7 cellular contexts compared by ENCODE assay signal in genomic region chr2:116132833-116133232, GRCh38.
"Had no signal": no experiment of that assay in that cellular context is flagged by ENCODE, and none has a peak within 500 bp of the region (broad histone marks: within the 10 kb centered on the region; RNA-seq: fewer than 3 reads in every experiment).

No MANE protein-coding gene starts in this region.

- ATAC-seq: GM23338, HepG2 had no signal

- H3K27ac ChIP-seq: HL-60 had no signal

- DNase-seq: H9, HCEC 1CT, HFFc6, KBM-7 had no signal

- H3K4me3 ChIP-seq: GM23338 had no signal
